ENCODE assay signal across 1 cellular context in the genomic region with DNA sequence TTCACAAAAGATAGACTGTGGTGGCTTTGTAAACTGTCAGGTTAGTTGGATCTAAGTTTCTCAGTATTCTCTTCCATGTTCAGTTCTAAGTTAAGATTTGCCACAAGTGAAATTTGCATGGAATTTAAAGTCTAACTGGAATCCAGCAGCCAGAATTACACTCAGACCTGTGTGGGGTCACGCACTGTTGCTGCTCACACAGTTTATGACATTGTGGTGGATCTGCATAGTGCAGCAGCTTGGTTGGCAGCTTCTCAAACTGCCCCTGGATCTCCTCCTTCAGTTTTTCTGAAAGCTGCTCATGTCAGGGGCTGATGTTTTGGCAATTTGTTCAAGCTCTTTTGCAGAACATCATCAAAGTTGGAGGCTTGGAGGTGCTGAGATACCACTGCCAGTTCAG.
TF ChIP-seq lines count a peak whose summit lies in the region.

No MANE protein-coding gene starts in this region.

TF ChIP-seq in GM12878, 131 proteins besides CTCF, POLR2A, EP300 and RAD21 (continued from another document):
- TF ChIP-seq, protein P1, sequence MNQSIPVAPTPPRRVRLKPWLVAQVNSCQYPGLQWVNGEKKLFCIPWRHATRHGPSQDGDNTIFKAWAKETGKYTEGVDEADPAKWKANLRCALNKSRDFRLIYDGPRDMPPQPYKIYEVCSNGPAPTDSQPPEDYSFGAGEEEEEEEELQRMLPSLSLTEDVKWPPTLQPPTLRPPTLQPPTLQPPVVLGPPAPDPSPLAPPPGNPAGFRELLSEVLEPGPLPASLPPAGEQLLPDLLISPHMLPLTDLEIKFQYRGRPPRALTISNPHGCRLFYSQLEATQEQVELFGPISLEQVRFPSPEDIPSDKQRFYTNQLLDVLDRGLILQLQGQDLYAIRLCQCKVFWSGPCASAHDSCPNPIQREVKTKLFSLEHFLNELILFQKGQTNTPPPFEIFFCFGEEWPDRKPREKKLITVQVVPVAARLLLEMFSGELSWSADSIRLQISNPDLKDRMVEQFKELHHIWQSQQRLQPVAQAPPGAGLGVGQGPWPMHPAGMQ (IDR thresholded peaks at IDR 0.05; ENCODE audit: borderline replicate concordance) = no peak
- TF ChIP-seq, protein P2, sequence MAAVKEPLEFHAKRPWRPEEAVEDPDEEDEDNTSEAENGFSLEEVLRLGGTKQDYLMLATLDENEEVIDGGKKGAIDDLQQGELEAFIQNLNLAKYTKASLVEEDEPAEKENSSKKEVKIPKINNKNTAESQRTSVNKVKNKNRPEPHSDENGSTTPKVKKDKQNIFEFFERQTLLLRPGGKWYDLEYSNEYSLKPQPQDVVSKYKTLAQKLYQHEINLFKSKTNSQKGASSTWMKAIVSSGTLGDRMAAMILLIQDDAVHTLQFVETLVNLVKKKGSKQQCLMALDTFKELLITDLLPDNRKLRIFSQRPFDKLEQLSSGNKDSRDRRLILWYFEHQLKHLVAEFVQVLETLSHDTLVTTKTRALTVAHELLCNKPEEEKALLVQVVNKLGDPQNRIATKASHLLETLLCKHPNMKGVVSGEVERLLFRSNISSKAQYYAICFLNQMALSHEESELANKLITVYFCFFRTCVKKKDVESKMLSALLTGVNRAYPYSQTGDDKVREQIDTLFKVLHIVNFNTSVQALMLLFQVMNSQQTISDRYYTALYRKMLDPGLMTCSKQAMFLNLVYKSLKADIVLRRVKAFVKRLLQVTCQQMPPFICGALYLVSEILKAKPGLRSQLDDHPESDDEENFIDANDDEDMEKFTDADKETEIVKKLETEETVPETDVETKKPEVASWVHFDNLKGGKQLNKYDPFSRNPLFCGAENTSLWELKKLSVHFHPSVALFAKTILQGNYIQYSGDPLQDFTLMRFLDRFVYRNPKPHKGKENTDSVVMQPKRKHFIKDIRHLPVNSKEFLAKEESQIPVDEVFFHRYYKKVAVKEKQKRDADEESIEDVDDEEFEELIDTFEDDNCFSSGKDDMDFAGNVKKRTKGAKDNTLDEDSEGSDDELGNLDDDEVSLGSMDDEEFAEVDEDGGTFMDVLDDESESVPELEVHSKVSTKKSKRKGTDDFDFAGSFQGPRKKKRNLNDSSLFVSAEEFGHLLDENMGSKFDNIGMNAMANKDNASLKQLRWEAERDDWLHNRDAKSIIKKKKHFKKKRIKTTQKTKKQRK (IDR thresholded peaks at IDR 0.05; ENCODE audit: low read depth, low read length) = no peak
- TF ChIP-seq SMAD1 (IDR thresholded peaks at IDR 0.05; ENCODE audit: low read depth, partially characterized antibody) (no peak), KLF5 (IDR thresholded peaks at IDR 0.05; ENCODE audit: partially characterized antibody) (no peak), MXI1 (IDR thresholded peaks at IDR 0.05; ENCODE audit: low read depth, low read length) (no peak), SIX5 (IDR thresholded peaks at IDR 0.05; ENCODE audit: low read depth, low read length, severe bottlenecking) (no peak)
TF ChIP-seq in GM12878: peak in this region for 0.
